Comparison of ENCODE assay signal across 9 cellular contexts in the genomic region with DNA sequence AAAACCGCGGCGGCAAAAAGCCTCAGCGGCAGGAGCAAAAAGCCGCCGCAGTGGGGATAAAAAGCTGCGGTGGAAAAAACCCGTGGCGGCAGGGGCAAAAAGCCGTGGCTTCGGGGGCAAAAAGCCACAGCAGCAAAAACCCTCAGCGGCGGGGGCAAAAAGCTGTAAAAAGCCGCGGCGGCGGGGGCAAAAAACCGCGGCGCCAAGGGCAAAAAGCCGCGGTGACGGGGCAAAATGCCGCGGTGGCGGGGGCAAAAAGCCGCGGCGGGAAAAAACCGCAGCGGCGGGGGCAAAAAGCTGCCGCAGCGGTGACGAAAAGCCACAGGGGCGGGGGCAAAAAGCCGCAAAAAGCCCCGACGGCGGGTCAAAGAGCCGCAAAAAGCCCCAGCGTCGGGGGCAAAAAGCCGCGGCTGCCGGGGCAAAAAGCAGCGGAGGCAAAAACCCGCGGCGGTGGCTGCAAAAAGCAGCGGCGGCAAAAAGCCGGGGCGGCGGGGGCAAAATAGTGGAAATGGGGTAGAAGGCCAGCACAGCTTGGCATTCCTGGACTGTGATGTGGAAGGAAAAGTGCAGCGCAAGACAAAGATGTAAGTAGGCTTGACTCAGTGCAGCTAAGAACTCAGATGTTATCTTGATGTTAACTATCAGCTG.
DNase-seq lines count a peak whose midpoint lies in the region; ATAC-seq and TF ChIP-seq lines count a peak whose summit lies in the region.
"Had no signal": no experiment of that assay in that cellular context is flagged by ENCODE, and none has a peak within 500 bp of the region (broad histone marks: within the 10 kb centered on the region; RNA-seq: fewer than 3 reads in every experiment).

No MANE protein-coding gene starts in this region.

- H3K36me3 Mint-ChIP-seq in Calu3 (ENCODE audit: insufficient read depth, unreplicated experiment) = peaks cover 4% of the 10 kb centered on the region
- H3K36me3 Mint-ChIP-seq in endothelial cell (ENCODE audit: low read depth, unreplicated experiment) = no peaks in the 10 kb centered on the region

- H3K4me3 Mint-ChIP-seq in Calu3 (ENCODE audit: low read depth, unreplicated experiment) = peak overlapping the region; percentile 64
- peak overlapping the region; percentile 90 for H3K4me3 Mint-ChIP-seq in endothelial cell (ENCODE audit: unreplicated experiment)

- CTCF ChIA-PET in Calu3 (lab: Charles Lee) = no interaction called here

- peak; percentile 3 for DNase-seq in Calu3
- peak; percentile 15 for DNase-seq in M059J (ENCODE audit: low read depth)
- peak; percentile 10 for DNase-seq in endothelial cell (ENCODE audit: low spot score)
- peak; percentile 3 for DNase-seq in non-pigmented ciliary epithelial cell (ENCODE audit: low read depth)
- DNase-seq in NCI-H2196 treated with DMSO at 0.1 percent for 48 hours (lab: John Stamatoyannopoulos, UW; ENCODE audit: unreplicated experiment) = no peak
- DNase-seq in SW480 (ENCODE audit: low spot score) = no peak
- DNase-seq in kidney glomerular epithelial cell (lab: John Stamatoyannopoulos, UW) = no peak
- DNase-seq: NCI-H1092 treated with DMSO at 0.1 percent for 48 hours had no signal

- TF ChIP-seq CTCF in Calu3 (IDR thresholded peaks at IDR 0.05; ENCODE audit: unreplicated experiment) (no peak), endothelial cell (IDR thresholded peaks at IDR 0.05; ENCODE audit: unreplicated experiment) (no peak)

- no TSS peak for BruUV-seq in Calu3 (replicated peaks; lab: Mats Ljungman, UMichigan)

- H3K4me1 Mint-ChIP-seq in Calu3 (ENCODE audit: low read depth, unreplicated experiment) (peaks cover 11% of the 10 kb centered on the region), endothelial cell (ENCODE audit: unreplicated experiment) (no peaks in the 10 kb centered on the region)

- H3K27me3 Mint-ChIP-seq in Calu3 (ENCODE audit: unreplicated experiment) (peaks cover 49% of the 10 kb centered on the region), endothelial cell (ENCODE audit: unreplicated experiment) (peaks cover 2% of the 10 kb centered on the region)

- H3K27ac Mint-ChIP-seq in Calu3 (ENCODE audit: unreplicated experiment) (no peak overlapping the region), endothelial cell (ENCODE audit: unreplicated experiment) (no peak overlapping the region)

- H3K9me3 Mint-ChIP-seq in Calu3 (ENCODE audit: low read depth, unreplicated experiment) (no peaks in the 10 kb centered on the region), endothelial cell (ENCODE audit: unreplicated experiment) (no peaks in the 10 kb centered on the region)

- intact Hi-C loops in Calu3 (cut with micrococcal nuclease; ENCODE audit: unreplicated experiment) = no loop called here

- ATAC-seq in HG02642 (IDR thresholded peaks at IDR 0.05; ENCODE audit: poor library complexity, unreplicated experiment) = no peak

Comparison
In these comparisons a context has a peak if more than half of its experiments do, and no peak if none do; other contexts are left out.
1. DNase-seq: peak in Calu3 (single experiment), M059J (single experiment), endothelial cell (single experiment) and non-pigmented ciliary epithelial cell (single experiment); none in NCI-H2196 treated with DMSO at 0.1 percent for 48 hours (single experiment), SW480 (single experiment) and kidney glomerular epithelial cell (single experiment).